9 cellular contexts compared by ENCODE assay signal in the genomic region with DNA sequence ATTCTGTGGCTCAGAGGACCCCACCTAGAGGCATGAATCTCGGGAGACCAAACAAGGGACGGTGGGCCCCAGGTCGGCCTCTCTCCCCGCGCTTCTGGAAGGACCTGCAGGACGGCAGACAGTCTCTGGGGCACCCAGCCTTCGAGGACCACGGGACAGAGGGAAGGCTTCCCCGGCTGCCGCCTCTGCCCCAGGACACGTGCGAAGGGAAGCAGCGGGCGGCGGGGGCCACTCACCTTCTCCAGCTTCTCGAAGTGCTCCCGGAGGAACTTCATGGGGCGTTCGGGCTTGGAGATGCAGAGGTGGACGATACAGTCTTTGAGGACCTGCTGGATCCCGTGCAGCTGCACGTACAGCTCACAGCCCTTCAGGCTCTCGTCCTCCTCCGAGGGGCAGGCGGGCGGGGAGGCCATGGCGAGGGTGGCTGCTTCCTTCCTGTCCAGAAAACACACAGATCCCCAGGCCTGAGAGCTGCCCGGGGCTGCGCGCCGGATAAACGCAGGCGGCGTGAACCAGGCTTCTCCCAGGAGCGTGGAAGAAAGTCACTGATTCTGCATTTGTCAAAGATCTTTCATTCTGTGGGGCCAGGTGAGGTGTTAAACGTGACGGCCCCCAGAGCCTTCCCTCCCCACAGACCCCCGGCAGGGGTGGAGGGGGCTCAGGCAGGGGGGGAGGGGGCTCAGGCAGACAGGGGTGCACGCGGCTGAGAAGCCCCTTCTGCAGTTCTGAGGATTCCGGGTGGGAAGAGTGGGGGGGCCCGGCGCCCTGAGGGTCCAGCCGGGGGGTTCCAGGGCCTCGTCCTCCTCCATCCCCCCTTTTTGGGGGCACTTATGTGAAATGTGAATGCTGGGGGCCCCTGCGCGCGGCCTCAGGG. TPM values are rescaled to one million over a fixed set of nuclear protein-coding genes. Genes with fewer than 3 reads are reported as not detected.
DNase-seq lines count a peak whose midpoint lies in the region; ATAC-seq and TF ChIP-seq lines count a peak whose summit lies in the region.
"Had no signal": no experiment of that assay in that cellular context is flagged by ENCODE, and none has a peak within 500 bp of the region (broad histone marks: within the 10 kb centered on the region; RNA-seq: fewer than 3 reads in every experiment).

No MANE protein-coding gene starts in this region.

- ATAC-seq in effector memory CD8-positive, alpha-beta T cell (replicated peaks): no peak

- 41 to 51% methylated on average over 11 to 40 of the region's 48 CpGs for WGBS in tibial nerve, 2 donors

- H3K27me3 ChIP-seq in muscle layer of duodenum (ENCODE audit: low read depth, low read length): no peaks in the 10 kb centered on the region
- peaks cover 0 to 22% of the 10 kb centered on the region in 2 donors for H3K27me3 ChIP-seq in tibial nerve

- no peak for TF ChIP-seq POLR2A in tibial nerve (IDR thresholded peaks at IDR 0.05)

- peak overlapping the region; percentile 58 for H3K4me3 Mint-ChIP-seq in activated naive CD4-positive, alpha-beta T cell treated with anti-CD3 and anti-CD28 coated beads for 36 hours
- H3K4me3 Mint-ChIP-seq in effector memory CD8-positive, alpha-beta T cell: peak overlapping the region; percentile 12 to 22

- H3K9me3 ChIP-seq in muscle layer of duodenum (ENCODE audit: control insufficient read depth in 1 of 2, low read length in 2 of 2) (no peaks in the 10 kb centered on the region), tibial nerve (no peaks in the 10 kb centered on the region)

- H3K4me3 ChIP-seq in muscle layer of duodenum (ENCODE audit: low read depth in 1 of 2, low read length in 2 of 2) (peak overlapping the region; percentile 11 to 68), tibial nerve (peak overlapping the region in 3 of 4 donors; percentile 21 to 56 (median 30))

- peaks cover 12% of the 10 kb centered on the region for H3K4me1 Mint-ChIP-seq in activated naive CD4-positive, alpha-beta T cell treated with anti-CD3 and anti-CD28 coated beads for 36 hours (ENCODE audit: low read depth)
- peaks cover 9 to 10% of the 10 kb centered on the region in 2 donors for H3K4me1 Mint-ChIP-seq in effector memory CD8-positive, alpha-beta T cell (ENCODE audit: low read depth in 2 of 2)

- TF ChIP-seq EP300 in tibial nerve (IDR thresholded peaks at IDR 0.05): no peak

- DNase-seq in activated naive CD4-positive, alpha-beta T cell treated with anti-CD3 and anti-CD28 coated beads for 36 hours: no peak
- DNase-seq in activated naive CD4-positive, alpha-beta T cell treated with anti-CD3 and anti-CD28 coated beads, Interleukin-2, amount 50 U/mL, for 16 hours: no peak
- DNase-seq in effector memory CD8-positive, alpha-beta T cell: no peak
- DNase-seq in tibial nerve (ENCODE audit: low spot score in 2 of 2) (no peak), islet precursor cell (no peak), amniotic stem cell (lab: John Stamatoyannopoulos, UW) (no peak), kidney tubule cell (ENCODE audit: low spot score) (no peak)
- DNase-seq: MM.1S had no signal

- no peaks in the 10 kb centered on the region for H3K36me3 ChIP-seq in muscle layer of duodenum (ENCODE audit: control insufficient read depth in 1 of 2, insufficient read depth in 2 of 2, low read length in 2 of 2)
- no peaks in the 10 kb centered on the region for H3K36me3 ChIP-seq in tibial nerve

- H3K27ac ChIP-seq in muscle layer of duodenum (ENCODE audit: low read length) (no peak overlapping the region), tibial nerve (peak overlapping the region in 1 of 4 donors; percentile 57)

- no peak overlapping the region for H3K27ac Mint-ChIP-seq in activated naive CD4-positive, alpha-beta T cell treated with anti-CD3 and anti-CD28 coated beads for 36 hours
- no peak overlapping the region for H3K27ac Mint-ChIP-seq in effector memory CD8-positive, alpha-beta T cell

- intact Hi-C loops in activated naive CD4-positive, alpha-beta T cell treated with anti-CD3 and anti-CD28 coated beads for 36 hours (cut with micrococcal nuclease): no loop called here

- H3K36me3 Mint-ChIP-seq in activated naive CD4-positive, alpha-beta T cell treated with anti-CD3 and anti-CD28 coated beads for 36 hours (ENCODE audit: low read depth): peaks cover 20% of the 10 kb centered on the region
- H3K36me3 Mint-ChIP-seq in effector memory CD8-positive, alpha-beta T cell (ENCODE audit: insufficient read depth): peaks cover 2% of the 10 kb centered on the region

- H3K27me3 Mint-ChIP-seq in activated naive CD4-positive, alpha-beta T cell treated with anti-CD3 and anti-CD28 coated beads for 36 hours (ENCODE audit: low read depth): no peaks in the 10 kb centered on the region
- H3K27me3 Mint-ChIP-seq in effector memory CD8-positive, alpha-beta T cell: peaks cover 18 to 22% of the 10 kb centered on the region in 2 donors

- H3K9me3 Mint-ChIP-seq in activated naive CD4-positive, alpha-beta T cell treated with anti-CD3 and anti-CD28 coated beads for 36 hours: no peaks in the 10 kb centered on the region
- no peaks in the 10 kb centered on the region for H3K9me3 Mint-ChIP-seq in effector memory CD8-positive, alpha-beta T cell

- no peaks in the 10 kb centered on the region for H3K4me1 ChIP-seq in muscle layer of duodenum (ENCODE audit: control insufficient read depth in 1 of 2, insufficient read depth in 2 of 2, low read length in 2 of 2)
- peaks cover 0 to 11% (median 2%) of the 10 kb centered on the region in 4 donors for H3K4me1 ChIP-seq in tibial nerve

- TF ChIP-seq CTCF in tibial nerve (IDR thresholded peaks at IDR 0.05): no peak

- CTCF ChIA-PET in activated naive CD4-positive, alpha-beta T cell treated with anti-CD3 and anti-CD28 coated beads for 36 hours (lab: Charles Lee): interaction anchor here (0.9 kb wide), 1 partner anchor 9 kb away, joined by 3 read pairs; no protein-coding TSS in a partner anchor

RNA-seq across cellular contexts. Expression of a gene that starts 15.2 kb away (rescaled TPM):
- total RNA-seq in activated naive CD4-positive, alpha-beta T cell treated with anti-CD3 and anti-CD28 coated beads for 36 hours: 10 to 100 TPM; 26.2 to 27.5 TPM
- 10 to 100 TPM; 26.0 to 56.7 (median 41.6) TPM for total RNA-seq in tibial nerve

RNA-seq across cellular contexts. Expression of a gene that starts 15.8 kb away (rescaled TPM):
- 10 to 100 TPM; 15.5 to 15.8 TPM for total RNA-seq in activated naive CD4-positive, alpha-beta T cell treated with anti-CD3 and anti-CD28 coated beads for 36 hours
- total RNA-seq in tibial nerve: 10 to 100 TPM in 1 of 4 donors, 1 to 10 TPM in 3; 2.7 to 12.3 (median 4.8) TPM
